In the genomic region with DNA sequence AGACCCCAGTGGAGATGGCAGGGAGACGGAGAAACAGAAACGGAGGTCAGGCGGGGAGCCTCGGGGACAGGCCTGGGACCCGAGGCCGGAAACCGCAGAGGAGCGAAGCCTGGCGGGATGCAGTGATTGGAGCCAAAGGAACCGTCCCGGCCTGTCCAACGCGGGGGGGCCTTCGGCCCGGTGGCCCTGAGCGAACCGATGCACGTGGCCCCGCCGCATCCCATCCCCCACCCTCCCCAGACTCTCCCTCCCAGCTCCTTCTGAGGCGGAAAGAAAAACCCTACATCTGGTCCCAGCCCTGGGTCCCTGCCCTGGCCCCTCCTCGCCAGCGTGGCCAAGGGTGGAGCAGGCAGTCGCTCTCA, we compare ENCODE assay signal across 10 cellular contexts. TPM values are rescaled to one million over a fixed set of nuclear protein-coding genes. Genes with fewer than 3 reads are reported as not detected.
DNase-seq lines count a peak whose midpoint lies in the region; ATAC-seq and TF ChIP-seq lines count a peak whose summit lies in the region.
"Had no signal": no experiment of that assay in that cellular context is flagged by ENCODE, and none has a peak within 500 bp of the region (broad histone marks: within the 10 kb centered on the region; RNA-seq: fewer than 3 reads in every experiment).

No MANE protein-coding gene starts in this region.

- TF ChIP-seq CTCF in cardiac muscle cell (IDR thresholded peaks at IDR 0.05; ENCODE audit: low read depth, low read length) (no peak), prostate gland (IDR thresholded peaks at IDR 0.05) (no peak), GM10266 (IDR thresholded peaks at IDR 0.05; ENCODE audit: control insufficient read depth, insufficient read depth, low read depth, missing control alignments) (no peak)

- H3K4me1 ChIP-seq in cardiac muscle cell (ENCODE audit: low read depth) (peaks cover 58% of the 10 kb centered on the region), prostate gland (replicated peaks) (peaks cover 12% of the 10 kb centered on the region)

- intact Hi-C loops in prostate gland (cut with DNase I): no loop called here

- H3K36me3 ChIP-seq in cardiac muscle cell (no peaks in the 10 kb centered on the region), prostate gland (no peaks in the 10 kb centered on the region)

- H3K27me3 ChIP-seq in cardiac muscle cell (no peaks in the 10 kb centered on the region), prostate gland (replicated peaks; ENCODE audit: insufficient read depth) (no peaks in the 10 kb centered on the region)

- no peaks in the 10 kb centered on the region for H3K36me3 Mint-ChIP-seq in activated T-cell treated with anti-CD3 and anti-CD28 coated beads, Interleukin-2, amount 50 U/mL, for 72 hours (ENCODE audit: insufficient read depth in 2 of 2)

- H3K27ac Mint-ChIP-seq in activated T-cell treated with anti-CD3 and anti-CD28 coated beads, Interleukin-2, amount 50 U/mL, for 72 hours: no peak overlapping the region

- WGBS in prostate gland: under 1% methylated on average over 24 of the region's 24 CpGs

- H3K9me3 ChIP-seq in cardiac muscle cell (ENCODE audit: low read depth) (no peaks in the 10 kb centered on the region), prostate gland (no peaks in the 10 kb centered on the region)

- DNase-seq in DMS 273 (lab: John Stamatoyannopoulos, UW; ENCODE audit: unreplicated experiment) (peak; percentile 67), DMS 273 treated with DMSO at 0.1 percent for 48 hours (lab: John Stamatoyannopoulos, UW) (no peak), cardiac muscle cell (ENCODE audit: low read depth in 1 of 2, low spot score in 1 of 2) (peak; percentile 59 to 83), prostate gland (ENCODE audit: low spot score) (no peak), GM10266 (ENCODE audit: extremely low spot score) (no peak)
- DNase-seq in activated T-cell treated with anti-CD3 and anti-CD28 coated beads, Interleukin-2, amount 50 U/mL, for 72 hours: no peak
- no peak for DNase-seq in activated effector memory CD4-positive, alpha-beta T cell treated with anti-CD3 and anti-CD28 coated beads, Interleukin-2, amount 50 U/mL, for 16 hours

- TF ChIP-seq POLR2A in prostate gland (IDR thresholded peaks at IDR 0.05): no peak

- peak overlapping the region; percentile 68 for H3K27ac ChIP-seq in cardiac muscle cell
- H3K27ac ChIP-seq in prostate gland: peak overlapping the region; percentile 31 to 64
- H3K27ac ChIP-seq: 22Rv1 had no signal

- peaks cover 44% of the 10 kb centered on the region for H3K27me3 Mint-ChIP-seq in activated T-cell treated with anti-CD3 and anti-CD28 coated beads, Interleukin-2, amount 50 U/mL, for 72 hours (ENCODE audit: low read depth)

- H3K4me1 Mint-ChIP-seq in activated T-cell treated with anti-CD3 and anti-CD28 coated beads, Interleukin-2, amount 50 U/mL, for 72 hours (ENCODE audit: low read depth): peaks cover 25% of the 10 kb centered on the region

- H3K4me3 Mint-ChIP-seq in activated T-cell treated with anti-CD3 and anti-CD28 coated beads, Interleukin-2, amount 50 U/mL, for 72 hours: peak overlapping the region; percentile 94 to 95

- peak in 1 of 2 donors; percentile 10 for ATAC-seq in activated T-cell treated with anti-CD3 and anti-CD28 coated beads, Interleukin-2, amount 50 U/mL, for 72 hours (replicated peaks in 1 of 2)
- no peak for ATAC-seq in GM19328 (IDR thresholded peaks at IDR 0.05; ENCODE audit: unreplicated experiment)

- H3K9me3 Mint-ChIP-seq in activated T-cell treated with anti-CD3 and anti-CD28 coated beads, Interleukin-2, amount 50 U/mL, for 72 hours: no peaks in the 10 kb centered on the region

- H3K4me3 ChIP-seq in cardiac muscle cell: peak overlapping the region; percentile 77
- peak overlapping the region; percentile 31 to 33 for H3K4me3 ChIP-seq in prostate gland

RNA-seq across cellular contexts. Expression of a gene that starts 1.2 kb away (rescaled TPM):
- total RNA-seq in activated T-cell treated with anti-CD3 and anti-CD28 coated beads, Interleukin-2, amount 50 U/mL, for 72 hours: 1 to 10 TPM; 2.5 TPM
- total RNA-seq in cardiac muscle cell: 556 and 900 TPM in 2 replicates
- polyA plus RNA-seq in cardiac muscle cell: 824 and 1,249 TPM in 2 replicates
- total RNA-seq in prostate gland: 10 to 100 TPM; 27.3 to 30.8 TPM

RNA-seq across cellular contexts. Expression of a gene that starts 21.6 kb away (rescaled TPM):
- 100 to 1,000 TPM in 1 of 2 donors, 10 to 100 TPM in 1; 90.5 to 100 TPM for total RNA-seq in activated T-cell treated with anti-CD3 and anti-CD28 coated beads, Interleukin-2, amount 50 U/mL, for 72 hours
- total RNA-seq in cardiac muscle cell (22.8 and 25.4 TPM in 2 replicates), prostate gland (10 to 100 TPM; 62.0 to 69.5 TPM)
- 19.5 and 20.9 TPM in 2 replicates for polyA plus RNA-seq in cardiac muscle cell

RNA-seq across cellular contexts. Expression of a gene that starts 21.9 kb away (rescaled TPM):
- 10 to 100 TPM; 36.3 to 37.1 TPM for total RNA-seq in activated T-cell treated with anti-CD3 and anti-CD28 coated beads, Interleukin-2, amount 50 U/mL, for 72 hours
- total RNA-seq in cardiac muscle cell (22.6 and 27.3 TPM in 2 replicates), prostate gland (10 to 100 TPM; 19.4 to 34.4 TPM)
- 25.1 and 31.3 TPM in 2 replicates for polyA plus RNA-seq in cardiac muscle cell

RNA-seq across cellular contexts. Expression of a gene that starts 29.4 kb away (rescaled TPM):
- total RNA-seq in activated T-cell treated with anti-CD3 and anti-CD28 coated beads, Interleukin-2, amount 50 U/mL, for 72 hours: under 1 TPM in 1 of 2 donors, not detected in 1; 0.05 TPM
- total RNA-seq in cardiac muscle cell (302 and 391 TPM in 2 replicates), prostate gland (10 to 100 TPM; 11.2 to 33.4 TPM)
- polyA plus RNA-seq in cardiac muscle cell: 86.5 and 89.3 TPM in 2 replicates
- total RNA-seq: T-helper 2 cell treated with Interferon-gamma antibody and Interleukin-4, amounts not matched to agents 100 ng/mL and 5 ng/mL, for 36 hours had no signal

RNA-seq across cellular contexts. Expression of a gene that starts 34.3 kb away (rescaled TPM):
- total RNA-seq in activated T-cell treated with anti-CD3 and anti-CD28 coated beads, Interleukin-2, amount 50 U/mL, for 72 hours: 10 to 100 TPM; 45.9 to 67.8 TPM
- 34.9 and 54.1 TPM in 2 replicates for total RNA-seq in cardiac muscle cell
- 70.7 and 77.7 TPM in 2 replicates for polyA plus RNA-seq in cardiac muscle cell
- 10 to 100 TPM; 55.0 to 67.1 TPM for total RNA-seq in prostate gland

Comparison
In these comparisons a context has a peak if more than half of its experiments do, and no peak if none do; other contexts are left out.
1. DNase-seq: peak in DMS 273 (single experiment) and cardiac muscle cell (2 of 2); none in DMS 273 treated with DMSO at 0.1 percent for 48 hours (single experiment), activated T-cell treated with anti-CD3 and anti-CD28 coated beads, Interleukin-2, amount 50 U/mL, for 72 hours (0 of 2), prostate gland (single experiment), activated effector memory CD4-positive, alpha-beta T cell treated with anti-CD3 and anti-CD28 coated beads, Interleukin-2, amount 50 U/mL, for 16 hours (single experiment) and GM10266 (single experiment).
2. RNA of a gene that starts 1.2 kb away (total RNA-seq): 556 to 900 TPM in cardiac muscle cell; 27.3 to 30.8 TPM in prostate gland and 2.5 TPM in activated T-cell treated with anti-CD3 and anti-CD28 coated beads, Interleukin-2, amount 50 U/mL, for 72 hours; every median in the first group is over 10 times any median in the second.